Comparison of ENCODE assay signal across 1 cellular context in genomic region chr13:24741016-24741662, GRCh38.
TF ChIP-seq lines count a peak whose summit lies in the region.

No MANE protein-coding gene starts in this region.

TF ChIP-seq in GM12878, 131 proteins besides CTCF, POLR2A, EP300 and RAD21:
- TF ChIP-seq SMC3 (IDR thresholded peaks at IDR 0.05; ENCODE audit: borderline replicate concordance, low read length), result peak; percentile 54
- no peak for TF ChIP-seq CBFB (IDR thresholded peaks at IDR 0.05; ENCODE audit: low read depth)
- no peak for TF ChIP-seq IRF4 (IDR thresholded peaks at IDR 0.05; ENCODE audit: low read depth, low read length)
TF ChIP-seq in GM12878: peak in this region for 1.
